ENCODE assay signal across 21 cellular contexts in the genomic region with DNA sequence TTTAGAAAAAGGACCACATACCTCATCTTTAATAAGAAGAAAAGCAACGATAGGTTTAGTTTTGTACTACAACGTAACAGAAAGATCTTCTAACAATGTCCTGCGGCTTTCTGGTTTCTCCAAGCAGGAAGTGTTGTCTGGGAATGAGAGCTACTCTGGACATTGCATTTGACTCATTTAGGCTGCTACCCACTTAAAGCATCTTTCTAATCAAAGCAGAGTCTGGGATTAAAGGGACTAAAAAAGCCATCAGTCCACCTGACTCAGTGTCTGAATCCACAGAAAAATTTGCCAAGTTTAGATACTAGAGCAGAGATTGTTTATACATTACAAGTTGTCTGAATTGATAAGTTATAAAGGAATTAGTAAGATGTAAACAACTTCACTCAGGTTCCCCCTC.
"Had no signal": no experiment of that assay in that cellular context is flagged by ENCODE, and none has a peak within 500 bp of the region (broad histone marks: within the 10 kb centered on the region; RNA-seq: fewer than 3 reads in every experiment).

No MANE protein-coding gene starts in this region.

- H3K36me3 ChIP-seq: MG63, Peyer's patch, SJCRH30 had no signal

- H3K4me3 ChIP-seq: MG63, PC-9, Peyer's patch, SJCRH30 had no signal

- ATAC-seq: Right ventricle myocardium inferior, SK-N-SH treated with all-trans-retinoic acid at 6 μM for 48 hours had no signal

- DNase-seq: KBM-7; MG63; NCI-H1092 treated with DMSO at 0.1 percent for 48 hours; NCI-H1436; NCI-H187; NCI-H2029; NCI-H2081 treated with DMSO at 0.1 percent for 48 hours; NCI-H2171; NCI-H226; NCI-H446; NCI-H510A; NCI-H524 treated with DMSO at 0.1 percent for 48 hours; NCI-H69; NCI-H774; NK-92 treated with Interleukin-12 subunit alpha and Interleukin-12 subunit beta, amount 100 ng/mL, for 24 hours; PC-9; Peyer's patch; SHP77 treated with DMSO at 0.1 percent for 48 hours; SJCRH30 had no signal

- H3K27ac ChIP-seq: PC-9, Peyer's patch, SJCRH30 had no signal

- H3K4me1 ChIP-seq: Peyer's patch, SJCRH30 had no signal

- H3K27me3 ChIP-seq: MG63, Peyer's patch, SJCRH30 had no signal

- H3K9me3 ChIP-seq: MG63, Peyer's patch, SJCRH30 had no signal
